In the genomic region with DNA sequence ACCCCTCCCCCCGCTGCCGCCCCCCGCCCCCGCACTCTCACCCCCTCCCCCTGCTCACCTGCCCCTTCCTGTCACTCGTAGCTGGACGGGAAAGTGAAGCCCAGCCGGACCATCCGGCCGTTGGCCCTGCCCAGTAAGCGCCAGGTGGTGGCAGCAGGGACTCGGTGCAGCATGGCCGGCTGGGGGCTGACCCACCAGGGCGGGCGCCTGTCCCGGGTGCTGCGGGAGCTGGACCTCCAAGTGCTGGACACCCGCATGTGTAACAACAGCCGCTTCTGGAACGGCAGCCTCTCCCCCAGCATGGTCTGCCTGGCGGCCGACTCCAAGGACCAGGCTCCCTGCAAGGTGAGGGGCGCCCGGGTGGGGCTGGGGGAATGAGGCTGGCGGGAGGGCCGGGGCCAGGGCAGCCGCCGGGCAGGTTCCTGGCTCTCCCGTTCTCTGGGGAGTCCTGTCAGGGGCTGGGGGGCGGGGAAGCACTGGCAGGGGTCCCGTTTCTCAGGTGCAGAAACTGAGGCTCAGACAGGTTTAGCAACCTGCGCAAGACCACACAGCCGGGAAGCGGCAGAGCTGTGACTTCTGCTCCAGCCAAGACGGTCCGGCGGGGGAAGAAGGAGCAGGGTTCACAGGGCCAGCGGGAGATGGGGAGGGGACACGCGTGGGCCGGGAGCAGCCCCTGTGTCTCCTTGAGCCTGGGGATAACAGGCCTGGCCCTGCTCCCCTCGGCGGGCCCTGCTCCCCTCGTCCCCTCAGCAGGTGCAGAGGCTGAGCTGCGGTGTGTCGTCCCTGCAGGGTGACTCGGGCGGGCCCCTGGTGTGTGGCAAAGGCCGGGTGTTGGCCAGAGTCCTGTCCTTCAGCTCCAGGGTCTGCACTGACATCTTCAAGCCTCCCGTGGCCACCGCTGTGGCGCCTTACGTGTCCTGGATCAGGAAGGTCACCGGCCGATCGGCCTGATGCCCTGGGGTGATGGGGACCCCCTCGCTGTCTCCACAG, we compare ENCODE assay signal across 28 cellular contexts. TPM values are rescaled to one million over a fixed set of nuclear protein-coding genes. Genes with fewer than 3 reads are reported as not detected.
DNase-seq lines count a peak whose midpoint lies in the region; ATAC-seq, FAIRE-seq and TF ChIP-seq lines count a peak whose summit lies in the region.
"Had no signal": no experiment of that assay in that cellular context is flagged by ENCODE, and none has a peak within 500 bp of the region (broad histone marks: within the 10 kb centered on the region; RNA-seq: fewer than 3 reads in every experiment).

No MANE protein-coding gene starts in this region.

- H3K36me3 ChIP-seq in kidney (ENCODE audit: control insufficient read depth in 1 of 2, insufficient read depth in 2 of 2, low read length in 2 of 2) (no peaks in the 10 kb centered on the region), hepatocyte (replicated peaks; ENCODE audit: insufficient read depth, low read depth) (no peaks in the 10 kb centered on the region)
- peaks cover 8% of the 10 kb centered on the region for H3K36me3 ChIP-seq in CD8-positive, alpha-beta T cell (ENCODE audit: insufficient read depth, low read length)
- H3K36me3 ChIP-seq: adrenal gland, BE2C, HAP-1, Peyer's patch, thyroid gland had no signal

- no peaks in the 10 kb centered on the region for H3K9me2 ChIP-seq in hepatocyte (replicated peaks; ENCODE audit: insufficient read depth)

- no peak overlapping the region for H3K27ac Mint-ChIP-seq in stimulated activated naive CD8-positive, alpha-beta T cell treated with anti-CD3 and anti-CD28 coated beads, Interleukin-15, amount 100 ng/mL, for 72 hours
- H3K27ac Mint-ChIP-seq in CD8-positive, alpha-beta T cell = no peak overlapping the region
- H3K27ac Mint-ChIP-seq: activated CD8-positive, alpha-beta T cell treated with anti-CD3 and anti-CD28 coated beads, Interleukin-2, amount 10 ng/mL, durations not matched to agents 7 days and 5 days; activated naive CD4-positive, alpha-beta T cell treated with anti-CD3 and anti-CD28 coated beads, Interleukin-2, amount 10 ng/mL, durations not matched to agents 7 days and 5 days had no signal

- H3K27me3 Mint-ChIP-seq in stimulated activated naive CD8-positive, alpha-beta T cell treated with anti-CD3 and anti-CD28 coated beads, Interleukin-15, amount 100 ng/mL, for 72 hours = no peaks in the 10 kb centered on the region
- H3K27me3 Mint-ChIP-seq in CD8-positive, alpha-beta T cell (ENCODE audit: low read depth) = no peaks in the 10 kb centered on the region
- H3K27me3 Mint-ChIP-seq: CD8-positive, alpha-beta memory T cell had no signal

- H3K4me3 Mint-ChIP-seq in stimulated activated naive CD8-positive, alpha-beta T cell treated with anti-CD3 and anti-CD28 coated beads, Interleukin-15, amount 100 ng/mL, for 72 hours = no peak overlapping the region
- no peak overlapping the region for H3K4me3 Mint-ChIP-seq in CD8-positive, alpha-beta T cell
- H3K4me3 Mint-ChIP-seq: activated CD8-positive, alpha-beta T cell treated with anti-CD3 and anti-CD28 coated beads, Interleukin-2, amount 10 ng/mL, durations not matched to agents 7 days and 5 days; activated naive CD4-positive, alpha-beta T cell treated with anti-CD3 and anti-CD28 coated beads, Interleukin-2, amount 10 ng/mL, durations not matched to agents 7 days and 5 days had no signal

- peaks cover 18% of the 10 kb centered on the region for H3K36me3 Mint-ChIP-seq in CD8-positive, alpha-beta T cell

- no peaks in the 10 kb centered on the region for H3K27me3 ChIP-seq in hepatocyte
- no peaks in the 10 kb centered on the region for H3K27me3 ChIP-seq in CD8-positive, alpha-beta T cell (ENCODE audit: insufficient read depth, low read length)
- H3K27me3 ChIP-seq: adrenal gland, BE2C, Peyer's patch, thyroid gland had no signal

- no peak overlapping the region for H3K4me2 ChIP-seq in hepatocyte
- H3K4me2 ChIP-seq: KMS-11 had no signal

- no peak for FAIRE-seq in kidney (lab: Jason Lieb, UNC)
- FAIRE-seq: GM12878, islet of Langerhans, small intestine had no signal

- H2AFZ ChIP-seq in hepatocyte = no peak overlapping the region
- H2AFZ ChIP-seq: parathyroid adenoma had no signal

- H3K79me2 ChIP-seq in hepatocyte = no peaks in the 10 kb centered on the region
- H3K79me2 ChIP-seq: parathyroid adenoma had no signal

- H3K9me3 ChIP-seq in kidney (ENCODE audit: control insufficient read depth in 1 of 2, low read length in 2 of 2) (no peaks in the 10 kb centered on the region), hepatocyte (ENCODE audit: low read depth) (no peaks in the 10 kb centered on the region)
- H3K9me3 ChIP-seq in CD8-positive, alpha-beta T cell (ENCODE audit: low read length) = no peaks in the 10 kb centered on the region
- H3K9me3 ChIP-seq: adrenal gland, BE2C, HAP-1, Peyer's patch, thyroid gland had no signal

- no peak overlapping the region for H3K4me3 ChIP-seq in kidney (ENCODE audit: low read length in 2 of 2)
- H3K4me3 ChIP-seq in hepatocyte = no peak overlapping the region
- no peak overlapping the region for H3K4me3 ChIP-seq in CD8-positive, alpha-beta T cell (ENCODE audit: low read depth, low read length)
- H3K4me3 ChIP-seq: adrenal gland, GM12878, HAP-1, Peyer's patch, thyroid gland had no signal

- CTCF ChIA-PET in CD8-positive, alpha-beta T cell (lab: Charles Lee) = no interaction called here

- no peaks in the 10 kb centered on the region for H4K20me1 ChIP-seq in hepatocyte (ENCODE audit: insufficient read depth, poor library complexity, severe bottlenecking)

- POLR2A ChIA-PET in CD8-positive, alpha-beta T cell (lab: Charles Lee) = no interaction called here

- peaks cover 29% of the 10 kb centered on the region for H3K4me1 Mint-ChIP-seq in stimulated activated naive CD8-positive, alpha-beta T cell treated with anti-CD3 and anti-CD28 coated beads, Interleukin-15, amount 100 ng/mL, for 72 hours
- peaks cover 16% of the 10 kb centered on the region for H3K4me1 Mint-ChIP-seq in CD8-positive, alpha-beta T cell (ENCODE audit: low read depth)
- H3K4me1 Mint-ChIP-seq: neural crest cell had no signal

- intact Hi-C loops in kidney (cut with DNase I) = no loop called here
- intact Hi-C loops in CD8-positive, alpha-beta T cell (cut with DNase I, micrococcal nuclease) = no loop called here

- ATAC-seq in stimulated activated naive CD8-positive, alpha-beta T cell treated with anti-CD3 and anti-CD28 coated beads, Interleukin-15, amount 100 ng/mL, for 72 hours = peak; percentile 27
- no peak for ATAC-seq in stimulated activated naive CD8-positive, alpha-beta T cell treated with anti-CD3 and anti-CD28 coated beads, Interleukin-15, Interleukin-2, amounts not matched to agents 100 U/mL and 50 U/mL, for 24 hours
- no peak for ATAC-seq in CD8-positive, alpha-beta T cell
- ATAC-seq: activated CD8-positive, alpha-beta T cell treated with anti-CD3 and anti-CD28 coated beads, Interleukin-2, amount 10 ng/mL, durations not matched to agents 7 days and 5 days; GM12878 had no signal

- WGBS in hepatocyte (ENCODE audit: low lambda C conversion rate, missing lambda C conversion rate) = 84% methylated on average over 37 of the region's 56 CpGs

- DNase-seq in stimulated activated naive CD8-positive, alpha-beta T cell treated with anti-CD3 and anti-CD28 coated beads, Interleukin-15, amount 100 ng/mL, for 72 hours = no peak
- no peak for DNase-seq in stimulated activated naive CD8-positive, alpha-beta T cell treated with anti-CD3 and anti-CD28 coated beads, Interleukin-15, Interleukin-2, amounts not matched to agents 100 U/mL and 50 U/mL, for 24 hours
- DNase-seq in kidney (peak; percentile 81), NCI-H82 treated with DMSO at 0.1 percent for 48 hours (lab: John Stamatoyannopoulos, UW; ENCODE audit: unreplicated experiment) (no peak), hepatocyte (ENCODE audit: low spot score) (no peak)
- no peak for DNase-seq in CD8-positive, alpha-beta T cell
- DNase-seq: activated CD4-positive, alpha-beta T cell treated with anti-CD3 and anti-CD28 coated beads for 4 hours; activated CD8-positive, alpha-beta T cell treated with anti-CD3 and anti-CD28 coated beads, Interleukin-2, amount 10 ng/mL, durations not matched to agents 7 days and 5 days; activated naive CD4-positive, alpha-beta T cell treated with anti-CD3 and anti-CD28 coated beads, Interleukin-2, amount 10 ng/mL, durations not matched to agents 7 days and 5 days; central memory CD4-positive, alpha-beta T cell; cortex of kidney; MM.1S; NCI-H2029 treated with DMSO at 0.1 percent for 48 hours; NCI-H526 treated with DMSO at 0.1 percent for 48 hours; Peyer's patch; SIG-M5; small intestine; T-helper 9 cell; thyroid gland had no signal

- H3K27ac ChIP-seq in kidney (ENCODE audit: low read depth in 2 of 2, low read length in 2 of 2) = no peak overlapping the region
- no peak overlapping the region for H3K27ac ChIP-seq in hepatocyte
- H3K27ac ChIP-seq in CD8-positive, alpha-beta T cell (ENCODE audit: low read depth, low read length) = no peak overlapping the region
- H3K27ac ChIP-seq: adrenal gland, KMS-11, parathyroid adenoma, Peyer's patch, thyroid gland had no signal

- H3K4me1 ChIP-seq in kidney (ENCODE audit: control insufficient read depth in 1 of 2, insufficient read depth in 1 of 2, low read depth in 1 of 2, low read length in 2 of 2) (peaks cover 0 to 2% of the 10 kb centered on the region in 2 donors), hepatocyte (ENCODE audit: insufficient read depth) (no peaks in the 10 kb centered on the region)
- peaks cover 8% of the 10 kb centered on the region for H3K4me1 ChIP-seq in CD8-positive, alpha-beta T cell (ENCODE audit: insufficient read depth, low read length)
- H3K4me1 ChIP-seq: adrenal gland, BE2C, HAP-1, parathyroid adenoma, thyroid gland had no signal

- no peaks in the 10 kb centered on the region for H3K9me3 Mint-ChIP-seq in stimulated activated naive CD8-positive, alpha-beta T cell treated with anti-CD3 and anti-CD28 coated beads, Interleukin-15, amount 100 ng/mL, for 72 hours
- no peaks in the 10 kb centered on the region for H3K9me3 Mint-ChIP-seq in CD8-positive, alpha-beta T cell
- H3K9me3 Mint-ChIP-seq: activated naive CD4-positive, alpha-beta T cell treated with anti-CD3 and anti-CD28 coated beads, Interleukin-2, amount 10 ng/mL, durations not matched to agents 7 days and 5 days; CD8-positive, alpha-beta memory T cell; neural crest cell had no signal

- no peak overlapping the region for H3K9ac ChIP-seq in kidney (ENCODE audit: low read length in 2 of 2)
- H3K9ac ChIP-seq: KMS-11, parathyroid adenoma had no signal

- TF ChIP-seq CTCF in kidney (IDR thresholded peaks at IDR 0.05; ENCODE audit: borderline replicate concordance, extremely low read depth, insufficient read depth) (no peak), hepatocyte (IDR thresholded peaks at IDR 0.05; ENCODE audit: poor library complexity) (no peak)
- TF ChIP-seq CTCF in CD8-positive, alpha-beta T cell (IDR thresholded peaks at IDR 0.05) = no peak

RNA-seq across cellular contexts. Expression of gene GZMM, which starts 5.3 kb away (rescaled TPM):
- total RNA-seq in kidney (2.8 TPM), hepatocyte (not detected in 2 replicates)
- polyA plus RNA-seq in kidney (ENCODE audit: insufficient read depth, low read depth, low replicate concordance) (not detected), hepatocyte (not detected in 2 replicates)
- total RNA-seq in CD8-positive, alpha-beta T cell = 100 to 1,000 TPM; 117 to 119 TPM
- total RNA-seq: neural crest cell had no signal

RNA-seq across cellular contexts. Expression of gene CDC34, which starts 17.6 kb away (rescaled TPM):
- total RNA-seq in kidney = 33.8 TPM
- polyA plus RNA-seq in kidney (ENCODE audit: insufficient read depth, low read depth, low replicate concordance) = 72.3 TPM
- 89.9 and 105 TPM in 2 replicates for total RNA-seq in hepatocyte
- 196 and 197 TPM in 2 replicates for polyA plus RNA-seq in hepatocyte
- 10 to 100 TPM; 37.1 to 45.8 TPM for total RNA-seq in CD8-positive, alpha-beta T cell

RNA-seq across cellular contexts. Expression of gene BSG, which starts 23.3 kb away (rescaled TPM):
- 554 TPM for total RNA-seq in kidney
- polyA plus RNA-seq in kidney (ENCODE audit: insufficient read depth, low read depth, low replicate concordance) = 984 TPM
- total RNA-seq in hepatocyte = 509 and 545 TPM in 2 replicates
- polyA plus RNA-seq in hepatocyte = 1,282 and 1,292 TPM in 2 replicates
- total RNA-seq in CD8-positive, alpha-beta T cell = 10 to 100 TPM; 76.2 to 81.2 TPM

RNA-seq across cellular contexts. Expression of gene HCN2, which starts 40.5 kb away (rescaled TPM):
- 0.31 TPM for total RNA-seq in kidney
- polyA plus RNA-seq in kidney (ENCODE audit: insufficient read depth, low read depth, low replicate concordance) = 1.3 TPM
- 0.30 and 0.44 TPM in 2 replicates for total RNA-seq in hepatocyte
- 0.16 and 0.21 TPM in 2 replicates for polyA plus RNA-seq in hepatocyte
- under 1 TPM; 0.67 to 0.84 TPM for total RNA-seq in CD8-positive, alpha-beta T cell
- total RNA-seq: Peyer's patch, thyroid gland had no signal
- polyA plus RNA-seq: CD8-positive, alpha-beta memory T cell had no signal

RNA-seq across cellular contexts. Expression of gene TPGS1, which starts 41.8 kb away (rescaled TPM):
- 23.1 TPM for total RNA-seq in kidney
- 17.9 TPM for polyA plus RNA-seq in kidney (ENCODE audit: insufficient read depth, low read depth, low replicate concordance)
- total RNA-seq in hepatocyte = 35.8 and 44.9 TPM in 2 replicates
- 61.0 and 69.0 TPM in 2 replicates for polyA plus RNA-seq in hepatocyte
- total RNA-seq in CD8-positive, alpha-beta T cell = 10 to 100 TPM; 17.3 to 19.5 TPM

Comparison
In these comparisons a context has a peak if more than half of its experiments do, and no peak if none do; other contexts are left out.
1. RNA of gene GZMM, which starts 5.3 kb away (total RNA-seq): 117 to 119 TPM in CD8-positive, alpha-beta T cell; 2.8 TPM in kidney (single experiment) and not detected in hepatocyte; every median in the first group is over 10 times any median in the second.